Comparison of ENCODE assay signal across 8 cellular contexts in genomic region chr6:17600527-17601388, GRCh38. TPM values are rescaled to one million over a fixed set of nuclear protein-coding genes. Genes with fewer than 3 reads are reported as not detected.
DNase-seq lines count a peak whose midpoint lies in the region; ATAC-seq and TF ChIP-seq lines count a peak whose summit lies in the region.

No MANE protein-coding gene starts in this region.

- H3K27ac Mint-ChIP-seq in neural progenitor cell = peak overlapping the region; percentile 29

- no peak for TF ChIP-seq CTCF in AG10803 (conservative IDR thresholded peaks at IDR 0.05; ENCODE audit: low read length)
- peak; percentile 3 for TF ChIP-seq CTCF in foreskin keratinocyte (conservative IDR thresholded peaks at IDR 0.05)
- TF ChIP-seq CTCF in neural progenitor cell (IDR thresholded peaks at IDR 0.05) = no peak

- peaks cover 4% of the 10 kb centered on the region for H4K20me1 ChIP-seq in neural progenitor cell (ENCODE audit: low read depth)

- H3K4me3 ChIP-seq in AG10803 (ENCODE audit: low read length) = peak overlapping the region; percentile 87
- peak overlapping the region; percentile 72 for H3K4me3 ChIP-seq in neural progenitor cell
- peak overlapping the region; percentile 94 for H3K4me3 ChIP-seq in urinary bladder (ENCODE audit: low read depth, low read length)

- H3K9me3 ChIP-seq in neural progenitor cell (ENCODE audit: low read depth) = no peaks in the 10 kb centered on the region

- H3K4me1 Mint-ChIP-seq in neural progenitor cell = peaks cover 21% of the 10 kb centered on the region

- no peaks in the 10 kb centered on the region for H3K27me3 Mint-ChIP-seq in neural progenitor cell (ENCODE audit: insufficient read depth, low read depth)

- peak; percentile 64 for ATAC-seq in GM18907 (IDR thresholded peaks at IDR 0.05; ENCODE audit: unreplicated experiment)
- ATAC-seq in HG03097 (IDR thresholded peaks at IDR 0.05; ENCODE audit: low FRiP score, unreplicated experiment) = peak; percentile 35
- ATAC-seq in foreskin keratinocyte = peak; percentile 64

- H3K9me3 Mint-ChIP-seq in neural progenitor cell = no peaks in the 10 kb centered on the region

- WGBS in urinary bladder = under 1% methylated on average over 77 of the region's 77 CpGs

- H2AFZ ChIP-seq in neural progenitor cell (replicated peaks) = peak overlapping the region; percentile 88

- peak overlapping the region; percentile 43 for H3K9ac ChIP-seq in neural progenitor cell

- H3F3A ChIP-seq in neural progenitor cell (ENCODE audit: low read depth) = peaks cover 19% of the 10 kb centered on the region

- H3K36me3 Mint-ChIP-seq in neural progenitor cell = peaks cover 18% of the 10 kb centered on the region

- H3K4me3 Mint-ChIP-seq in neural progenitor cell = peak overlapping the region; percentile 94

- DNase-seq in AG10803 (ENCODE audit: low read depth) (peak; percentile 16), OCI-M1 (lab: John Stamatoyannopoulos, UW) (peak; percentile 70), foreskin keratinocyte (peak in 1 of 2 donors; percentile 25), neural progenitor cell (ENCODE audit: low spot score) (peak; percentile 78)
- DNase-seq in activated effector memory CD4-positive, alpha-beta T cell treated with anti-CD3 and anti-CD28 coated beads, Interleukin-2, amount 50 U/mL, for 16 hours = peak; percentile 80

- H3K27me3 ChIP-seq in foreskin keratinocyte = no peaks in the 10 kb centered on the region
- no peaks in the 10 kb centered on the region for H3K27me3 ChIP-seq in neural progenitor cell

- H3K79me2 ChIP-seq in neural progenitor cell (ENCODE audit: low read depth) = peaks cover 11% of the 10 kb centered on the region

- H3K4me1 ChIP-seq in foreskin keratinocyte = peaks cover 2% of the 10 kb centered on the region
- H3K4me1 ChIP-seq in neural progenitor cell = peaks cover 10% of the 10 kb centered on the region
- H3K4me1 ChIP-seq in urinary bladder (ENCODE audit: insufficient read depth) = no peaks in the 10 kb centered on the region

- H3K36me3 ChIP-seq in neural progenitor cell (no peaks in the 10 kb centered on the region), urinary bladder (ENCODE audit: insufficient read depth) (no peaks in the 10 kb centered on the region)

- peak overlapping the region; percentile 29 for H3K27ac ChIP-seq in foreskin keratinocyte
- H3K27ac ChIP-seq in neural progenitor cell = peak overlapping the region; percentile 1
- H3K27ac ChIP-seq in urinary bladder (ENCODE audit: low read depth) = peak overlapping the region; percentile 96

- peak overlapping the region; percentile 91 for H3K4me2 ChIP-seq in neural progenitor cell

RNA-seq across cellular contexts. Expression of gene FAM8A1, which starts 0.7 kb away (rescaled TPM):
- 7.9 and 8.7 TPM in 2 replicates for total RNA-seq in foreskin keratinocyte
- polyA plus RNA-seq in foreskin keratinocyte = 3.1 and 3.5 TPM in 2 replicates
- total RNA-seq in neural progenitor cell (ENCODE audit: low replicate concordance) = 18.0 and 22.9 TPM in 2 replicates
- total RNA-seq in urinary bladder = 59.9 TPM
- polyA plus RNA-seq in urinary bladder = 31.0 TPM

Comparison
In these comparisons a context has a peak if more than half of its experiments do, and no peak if none do; other contexts are left out.
1. H3K27ac ChIP-seq: peak in every context shown above with its lines; median percentile 96 in urinary bladder; 29 in foreskin keratinocyte; 1 in neural progenitor cell.